ENCODE assay signal across 8 cellular contexts in genomic region chr11:106021181-106021966, GRCh38. TPM values are rescaled to one million over a fixed set of nuclear protein-coding genes. Genes with fewer than 3 reads are reported as not detected.
DNase-seq lines count a peak whose midpoint lies in the region; ATAC-seq and TF ChIP-seq lines count a peak whose summit lies in the region.

No MANE protein-coding gene starts in this region.

- ATAC-seq in HG02943 (IDR thresholded peaks at IDR 0.05; ENCODE audit: low read depth, unreplicated experiment) (peak; percentile 14), GM18519 (IDR thresholded peaks at IDR 0.05; ENCODE audit: low FRiP score, unreplicated experiment) (no peak)
- ATAC-seq in effector memory CD8-positive, alpha-beta T cell (replicated peaks): no peak

- H3K79me2 ChIP-seq in OCI-LY1 (ENCODE audit: insufficient read depth, low read length): peaks cover 48% of the 10 kb centered on the region

- no peaks in the 10 kb centered on the region for H4K20me1 ChIP-seq in OCI-LY1 (ENCODE audit: insufficient read depth, low read length)

- H3K4me3 Mint-ChIP-seq in activated naive CD4-positive, alpha-beta T cell treated with anti-CD3 and anti-CD28 coated beads, Interleukin-2, amount 10 ng/mL, durations not matched to agents 7 days and 5 days: peak overlapping the region; percentile 88
- peak overlapping the region; percentile 93 to 95 for H3K4me3 Mint-ChIP-seq in effector memory CD8-positive, alpha-beta T cell

- H3K9me2 ChIP-seq in OCI-LY1 (ENCODE audit: low read depth, low read length): no peaks in the 10 kb centered on the region

- peak overlapping the region; percentile 98 for H3K4me2 ChIP-seq in OCI-LY1 (ENCODE audit: low read length)

- H3K4me1 Mint-ChIP-seq in activated naive CD4-positive, alpha-beta T cell treated with anti-CD3 and anti-CD28 coated beads, Interleukin-2, amount 10 ng/mL, durations not matched to agents 7 days and 5 days: peaks cover 49% of the 10 kb centered on the region
- H3K4me1 Mint-ChIP-seq in effector memory CD8-positive, alpha-beta T cell (ENCODE audit: low read depth in 2 of 2): peaks cover 26 to 47% of the 10 kb centered on the region in 2 donors

- peaks cover 28% of the 10 kb centered on the region for H3K36me3 Mint-ChIP-seq in activated naive CD4-positive, alpha-beta T cell treated with anti-CD3 and anti-CD28 coated beads, Interleukin-2, amount 10 ng/mL, durations not matched to agents 7 days and 5 days
- H3K36me3 Mint-ChIP-seq in effector memory CD8-positive, alpha-beta T cell (ENCODE audit: insufficient read depth): peaks cover 14% of the 10 kb centered on the region

- TF ChIP-seq CTCF in OCI-LY1 (IDR thresholded peaks at IDR 0.05; ENCODE audit: low read length): no peak

- no peaks in the 10 kb centered on the region for H3K27me3 ChIP-seq in OCI-LY1 (ENCODE audit: insufficient read depth, low read length)

- H3K9ac ChIP-seq in OCI-LY1 (ENCODE audit: low read length): peak overlapping the region; percentile 89

- 0 out of 2 replicates have a peak overlapping the region, but pooled peaks have one; percentile 31 for H2AFZ ChIP-seq in OCI-LY1 (ENCODE audit: low read length)

- peaks cover 11% of the 10 kb centered on the region for H3K27me3 Mint-ChIP-seq in activated naive CD4-positive, alpha-beta T cell treated with anti-CD3 and anti-CD28 coated beads, Interleukin-2, amount 10 ng/mL, durations not matched to agents 7 days and 5 days
- no peaks in the 10 kb centered on the region for H3K27me3 Mint-ChIP-seq in effector memory CD8-positive, alpha-beta T cell

- no peaks in the 10 kb centered on the region for H3K9me3 ChIP-seq in OCI-LY1 (ENCODE audit: low read length)

- CTCF ChIA-PET in activated naive CD4-positive, alpha-beta T cell treated with anti-CD3 and anti-CD28 coated beads, Interleukin-2, amount 10 ng/mL, durations not matched to agents 7 days and 5 days (lab: Charles Lee): interaction anchor here (0.8 kb wide), 1 partner anchor 58 kb away, joined by 3 read pairs; no protein-coding TSS in a partner anchor

- peak overlapping the region; percentile 91 for H3K4me3 ChIP-seq in OCI-LY1 (ENCODE audit: low read depth, low read length, poor library complexity, severe bottlenecking)

- no peak for DNase-seq in activated naive CD4-positive, alpha-beta T cell treated with anti-CD3 and anti-CD28 coated beads, Interleukin-2, amount 10 ng/mL, durations not matched to agents 7 days and 5 days
- no peak for DNase-seq in activated naive CD4-positive, alpha-beta T cell treated with anti-CD3 and anti-CD28 coated beads, Interleukin-2, amount 50 U/mL, for 16 hours
- DNase-seq in effector memory CD8-positive, alpha-beta T cell: no peak
- DNase-seq in myocyte (ENCODE audit: low read depth): peak; percentile 25
- no peak for DNase-seq in NCI-H2196 treated with DMSO at 0.1 percent for 48 hours (lab: John Stamatoyannopoulos, UW; ENCODE audit: unreplicated experiment)

- no peaks in the 10 kb centered on the region for H3K9me3 Mint-ChIP-seq in activated naive CD4-positive, alpha-beta T cell treated with anti-CD3 and anti-CD28 coated beads, Interleukin-2, amount 10 ng/mL, durations not matched to agents 7 days and 5 days
- H3K9me3 Mint-ChIP-seq in effector memory CD8-positive, alpha-beta T cell: peaks cover 2 to 7% of the 10 kb centered on the region in 2 donors

- peaks cover 42% of the 10 kb centered on the region for H3K4me1 ChIP-seq in OCI-LY1 (ENCODE audit: insufficient read depth, low read length, severe bottlenecking)

- peak overlapping the region; percentile 82 for H3K27ac Mint-ChIP-seq in activated naive CD4-positive, alpha-beta T cell treated with anti-CD3 and anti-CD28 coated beads, Interleukin-2, amount 10 ng/mL, durations not matched to agents 7 days and 5 days
- H3K27ac Mint-ChIP-seq in effector memory CD8-positive, alpha-beta T cell: peak overlapping the region; percentile 90 to 95

- H3F3A ChIP-seq in OCI-LY1 (ENCODE audit: insufficient read depth, low read length): no peaks in the 10 kb centered on the region

- peak overlapping the region; percentile 30 for H3K27ac ChIP-seq in OCI-LY1 (ENCODE audit: low read depth, low read length, poor library complexity, severe bottlenecking)

- H3K36me3 ChIP-seq in OCI-LY1 (ENCODE audit: insufficient read depth, low read length): peaks cover 22% of the 10 kb centered on the region

RNA-seq across cellular contexts. Expression of gene MSANTD4, which starts 0.7 kb away (rescaled TPM):
- 40.4 and 49.8 TPM in 2 replicates for total RNA-seq in myocyte
- polyA plus RNA-seq in myocyte (2012): 10.8 TPM

RNA-seq across cellular contexts. Expression of gene KBTBD3, which starts 55.8 kb away (rescaled TPM):
- 2.5 and 3.7 TPM in 2 replicates for total RNA-seq in myocyte
- polyA plus RNA-seq in myocyte (2012): 2.7 TPM

RNA-seq across cellular contexts. Expression of gene AASDHPPT, which starts 56.1 kb away (rescaled TPM):
- 66.7 and 80.2 TPM in 2 replicates for total RNA-seq in myocyte
- 21.4 TPM for polyA plus RNA-seq in myocyte (2012)
